24 cellular contexts compared by ENCODE assay signal in genomic region chr5:116531117-116531516, GRCh38.
"Had no signal": no experiment of that assay in that cellular context is flagged by ENCODE, and none has a peak within 500 bp of the region (broad histone marks: within the 10 kb centered on the region; RNA-seq: fewer than 3 reads in every experiment).

No MANE protein-coding gene starts in this region.

- H3K36me3 ChIP-seq: esophagus squamous epithelium, gastroesophageal sphincter, left ventricle myocardium inferior, lower lobe of right lung, tibial nerve had no signal

- H3K4me1 ChIP-seq: lower lobe of right lung had no signal

- H3K4me3 ChIP-seq: esophagus squamous epithelium, gastroesophageal sphincter, left ventricle myocardium inferior, lower lobe of right lung, psoas muscle, skin epidermis, testis, tibial nerve had no signal

- H3K27ac ChIP-seq: esophagus squamous epithelium, gastroesophageal sphincter, left ventricle myocardium inferior, lower lobe of right lung, parathyroid adenoma, psoas muscle, skin epidermis, testis, tibial nerve had no signal

- H3K79me2 ChIP-seq: parathyroid adenoma had no signal

- DNase-seq: effector memory CD8-positive, alpha-beta T cell; esophagus squamous epithelium; foreskin fibroblast; glutamatergic neuron; immature natural killer cell; kidney; left cardiac atrium; left ventricle myocardium inferior; lower lobe of right lung; naive B cell; psoas muscle; retina; stimulated activated CD4-positive, alpha-beta T cell treated with anti-CD3 and anti-CD28 coated beads, Interleukin-2, amount 100 ng/mL, for 24 hours; stimulated activated CD4-positive, alpha-beta T cell treated with anti-CD3 and anti-CD28 coated beads, Interleukin-4, amount 100 ng/mL, for 4 hours; stimulated activated naive B cell treated with anti-CD40 and anti-IgM and Interleukin-4, amounts not matched to agents 10 μg/mL and 1 μg/mL and 100 μg/mL, for 72 hours; stimulated activated naive CD8-positive, alpha-beta T cell treated with anti-CD3 and anti-CD28 coated beads, Interleukin-15, amount 100 ng/mL, for 72 hours; testis had no signal

- H3K27ac Mint-ChIP-seq: dendritic cell treated with granulocyte-macrophage colony-stimulating factor and Interleukin-4, amounts not matched to agents 40 ng/mL and 50 ng/mL, for 4 days; effector memory CD8-positive, alpha-beta T cell; immature natural killer cell; naive B cell; stimulated activated naive B cell treated with anti-CD40 and anti-IgM and Interleukin-4, amounts not matched to agents 10 μg/mL and 1 μg/mL and 100 μg/mL, for 72 hours had no signal

- H2AFZ ChIP-seq: parathyroid adenoma had no signal

- H3K4me1 Mint-ChIP-seq: immature natural killer cell; naive B cell; stimulated activated naive B cell treated with anti-CD40 and anti-IgM and Interleukin-4, amounts not matched to agents 10 μg/mL and 1 μg/mL and 100 μg/mL, for 72 hours; stimulated activated naive CD8-positive, alpha-beta T cell treated with anti-CD3 and anti-CD28 coated beads, Interleukin-15, amount 100 ng/mL, for 72 hours had no signal

- H3K9me3 Mint-ChIP-seq: dendritic cell treated with granulocyte-macrophage colony-stimulating factor and Interleukin-4, amounts not matched to agents 40 ng/mL and 50 ng/mL, for 4 days; effector memory CD8-positive, alpha-beta T cell; immature natural killer cell; naive B cell; nephron; stimulated activated naive B cell treated with anti-CD40 and anti-IgM and Interleukin-4, amounts not matched to agents 10 μg/mL and 1 μg/mL and 100 μg/mL, for 72 hours; stimulated activated naive CD8-positive, alpha-beta T cell treated with anti-CD3 and anti-CD28 coated beads, Interleukin-15, amount 100 ng/mL, for 72 hours had no signal

- ATAC-seq: effector memory CD8-positive, alpha-beta T cell; gastroesophageal sphincter; left cardiac atrium; lower lobe of right lung; psoas muscle; sciatic nerve; stimulated activated naive B cell treated with anti-CD40 and anti-IgM and Interleukin-4, amounts not matched to agents 10 μg/mL and 1 μg/mL and 100 μg/mL, for 72 hours; stimulated activated naive CD8-positive, alpha-beta T cell treated with anti-CD3 and anti-CD28 coated beads, Interleukin-15, amount 100 ng/mL, for 72 hours had no signal

- H3K4me3 Mint-ChIP-seq: dendritic cell treated with granulocyte-macrophage colony-stimulating factor and Interleukin-4, amounts not matched to agents 40 ng/mL and 50 ng/mL, for 4 days; effector memory CD8-positive, alpha-beta T cell; immature natural killer cell; naive B cell; stimulated activated naive B cell treated with anti-CD40 and anti-IgM and Interleukin-4, amounts not matched to agents 10 μg/mL and 1 μg/mL and 100 μg/mL, for 72 hours; stimulated activated naive CD8-positive, alpha-beta T cell treated with anti-CD3 and anti-CD28 coated beads, Interleukin-15, amount 100 ng/mL, for 72 hours had no signal

- H3K27me3 Mint-ChIP-seq: dendritic cell treated with granulocyte-macrophage colony-stimulating factor and Interleukin-4, amounts not matched to agents 40 ng/mL and 50 ng/mL, for 4 days; effector memory CD8-positive, alpha-beta T cell; naive B cell; stimulated activated naive B cell treated with anti-CD40 and anti-IgM and Interleukin-4, amounts not matched to agents 10 μg/mL and 1 μg/mL and 100 μg/mL, for 72 hours; stimulated activated naive CD8-positive, alpha-beta T cell treated with anti-CD3 and anti-CD28 coated beads, Interleukin-15, amount 100 ng/mL, for 72 hours had no signal

- H3K9ac ChIP-seq: parathyroid adenoma had no signal

- H3K9me3 ChIP-seq: esophagus squamous epithelium, gastroesophageal sphincter, left ventricle myocardium inferior, lower lobe of right lung, psoas muscle, testis, tibial nerve had no signal

- H3K36me3 Mint-ChIP-seq: immature natural killer cell; naive B cell; stimulated activated naive B cell treated with anti-CD40 and anti-IgM and Interleukin-4, amounts not matched to agents 10 μg/mL and 1 μg/mL and 100 μg/mL, for 72 hours had no signal

- H3K27me3 ChIP-seq: esophagus squamous epithelium, gastroesophageal sphincter, testis, tibial nerve had no signal
